8 cellular contexts compared by ENCODE assay signal in genomic region chr18:79507546-79508480, GRCh38.
DNase-seq lines count a peak whose midpoint lies in the region; ATAC-seq and TF ChIP-seq lines count a peak whose summit lies in the region.

No MANE protein-coding gene starts in this region.

- WGBS in lung, 2 donors: 11 to 19% methylated on average over 46 of the region's 46 CpGs
- WGBS in suprapubic skin: 35% methylated on average over 33 of the region's 46 CpGs

- no peak for TF ChIP-seq EP300 in suprapubic skin (IDR thresholded peaks at IDR 0.05)

- H3K9me2 ChIP-seq in DOHH2 (replicated peaks; ENCODE audit: control insufficient read depth, low read length): no peaks in the 10 kb centered on the region

- H3K27me3 ChIP-seq in DOHH2 (ENCODE audit: control insufficient read depth, low read length) (no peaks in the 10 kb centered on the region), duodenal mucosa (ENCODE audit: control insufficient read depth in 1 of 2, insufficient read depth in 2 of 2, low read length in 2 of 2) (no peaks in the 10 kb centered on the region), lung (ENCODE audit: control insufficient read depth, insufficient read depth) (no peaks in the 10 kb centered on the region), suprapubic skin (no peaks in the 10 kb centered on the region)

- ATAC-seq in lung (ENCODE audit: insufficient read depth, low FRiP score) (peak; percentile 62), HG03159 (IDR thresholded peaks at IDR 0.05; ENCODE audit: unreplicated experiment) (no peak), GM21528 (IDR thresholded peaks at IDR 0.05; ENCODE audit: low FRiP score, unreplicated experiment) (no peak)

- H3K9me3 ChIP-seq in DOHH2 (ENCODE audit: control insufficient read depth, insufficient read depth, low read length): no peaks in the 10 kb centered on the region
- no peaks in the 10 kb centered on the region for H3K9me3 ChIP-seq in duodenal mucosa (ENCODE audit: control insufficient read depth in 1 of 2, low read length in 2 of 2)
- no peaks in the 10 kb centered on the region for H3K9me3 ChIP-seq in lung (ENCODE audit: control insufficient read depth in 2 of 2, insufficient read depth in 1 of 2, low read length in 1 of 2)
- H3K9me3 ChIP-seq in suprapubic skin: no peaks in the 10 kb centered on the region

- no peak for DNase-seq in LNCaP clone FGC (ENCODE audit: low read depth)
- no peak for DNase-seq in lung (ENCODE audit: low spot score)
- DNase-seq in suprapubic skin (ENCODE audit: low spot score in 2 of 2): peak; percentile 86 to 87
- DNase-seq in COR-L47 (lab: John Stamatoyannopoulos, UW): no peak

- no peaks in the 10 kb centered on the region for H4K20me1 ChIP-seq in DOHH2 (ENCODE audit: control insufficient read depth, insufficient read depth, low read depth, low read length)

- H3K9ac ChIP-seq in duodenal mucosa (ENCODE audit: low read depth in 1 of 2, low read length in 2 of 2): peak overlapping the region; percentile 19 to 26

- peak overlapping the region; percentile 48 for H3K4me2 ChIP-seq in DOHH2 (ENCODE audit: low read length)

- peak overlapping the region; percentile 39 for H3K4me3 ChIP-seq in DOHH2 (ENCODE audit: low read length)
- peak overlapping the region; percentile 21; the same call in 1 of the 2 replicates for H3K4me3 ChIP-seq in LNCaP clone FGC (ENCODE audit: low read depth, low read length)
- peak overlapping the region; percentile 48 to 61 for H3K4me3 ChIP-seq in duodenal mucosa (ENCODE audit: low read depth in 1 of 2, low read length in 2 of 2)
- H3K4me3 ChIP-seq in lung: no peak overlapping the region
- peak overlapping the region; percentile 45 for H3K4me3 ChIP-seq in suprapubic skin

- TF ChIP-seq CTCF in DOHH2 (IDR thresholded peaks at IDR 0.05; ENCODE audit: low read depth, low read length, poor library complexity, severe bottlenecking): no peak
- TF ChIP-seq CTCF in LNCaP clone FGC (IDR thresholded peaks at IDR 0.05; ENCODE audit: control insufficient read depth, extremely low read depth, insufficient read depth): no peak
- TF ChIP-seq CTCF in lung (IDR thresholded peaks at IDR 0.05; ENCODE audit: control extremely low read depth, extremely low read depth): no peak
- no peak for TF ChIP-seq CTCF in suprapubic skin (IDR thresholded peaks at IDR 0.05)

- H3F3A ChIP-seq in DOHH2 (ENCODE audit: control insufficient read depth, insufficient read depth): no peaks in the 10 kb centered on the region

- TF ChIP-seq POLR2A in suprapubic skin (IDR thresholded peaks at IDR 0.05): no peak

- H3K27ac ChIP-seq in DOHH2 (ENCODE audit: low read depth, low read length) (peak overlapping the region; percentile 30; the same call in 1 of the 2 replicates), duodenal mucosa (ENCODE audit: low read depth, low read length) (peak overlapping the region; percentile 61), lung (ENCODE audit: low read depth in 1 of 2, low read length in 1 of 2) (peak overlapping the region; percentile 83 to 92), suprapubic skin (peak overlapping the region; percentile 80)

- H3K4me1 ChIP-seq in DOHH2 (ENCODE audit: control insufficient read depth, low read length) (peaks cover 43% of the 10 kb centered on the region), duodenal mucosa (ENCODE audit: control insufficient read depth in 1 of 2, insufficient read depth in 2 of 2, low read length in 2 of 2) (peaks cover 17 to 18% of the 10 kb centered on the region in 2 donors), lung (ENCODE audit: control insufficient read depth in 2 of 2, insufficient read depth in 2 of 2, low read length in 2 of 2) (peaks cover 6 to 10% of the 10 kb centered on the region in 2 donors), suprapubic skin (peaks cover 32% of the 10 kb centered on the region)

- H3K36me3 ChIP-seq in DOHH2 (ENCODE audit: control insufficient read depth, low read length) (no peaks in the 10 kb centered on the region), duodenal mucosa (ENCODE audit: control insufficient read depth in 1 of 2, insufficient read depth in 2 of 2, low read length in 2 of 2) (no peaks in the 10 kb centered on the region), lung (ENCODE audit: control insufficient read depth in 2 of 2, insufficient read depth in 2 of 2, low read length in 2 of 2) (peaks cover 0 to 5% of the 10 kb centered on the region in 2 donors), suprapubic skin (peaks cover 3% of the 10 kb centered on the region)

- no peaks in the 10 kb centered on the region for H3K79me2 ChIP-seq in DOHH2 (ENCODE audit: control insufficient read depth, low read length)

Comparison
In these comparisons a context has a peak if more than half of its experiments do, and no peak if none do; other contexts are left out.
1. H3K27ac ChIP-seq: peak in every context shown above with its lines; median percentile 88 in lung; 80 in suprapubic skin; 61 in duodenal mucosa; 30 in DOHH2.
2. DNase-seq: peak in suprapubic skin (2 of 2); none in LNCaP clone FGC (single experiment), lung (single experiment) and COR-L47 (single experiment).